In the genomic region with DNA sequence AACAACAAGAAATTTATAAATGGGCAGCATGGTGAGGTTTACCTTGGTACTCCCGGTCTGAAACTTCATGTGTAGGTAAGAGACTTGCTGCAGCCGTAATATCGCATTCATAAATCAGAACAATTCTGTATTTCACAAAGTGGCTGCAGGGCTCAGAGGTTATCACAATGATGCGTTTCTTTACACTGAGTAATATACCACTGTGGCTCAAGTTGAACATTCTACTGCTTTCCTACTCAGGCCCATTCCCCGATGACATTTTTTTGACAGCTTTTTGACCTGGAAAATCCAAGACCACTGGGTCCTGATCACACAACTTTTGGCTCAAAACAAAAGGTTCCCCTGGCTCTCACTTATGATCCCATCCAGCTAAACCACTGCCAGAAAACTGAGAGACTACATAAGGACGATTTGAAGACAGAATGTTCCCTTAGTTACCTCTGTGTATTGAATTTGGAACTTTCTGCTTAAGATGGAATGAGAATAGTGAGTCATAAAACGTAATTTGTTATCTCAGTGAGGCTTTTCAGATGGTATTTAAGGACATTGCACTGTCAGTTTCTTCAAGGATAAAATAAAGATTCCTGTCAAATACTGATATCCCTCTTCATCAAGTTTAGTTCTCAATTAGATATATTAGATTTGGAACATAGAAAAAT, we compare ENCODE assay signal across 1 cellular context.
TF ChIP-seq lines count a peak whose summit lies in the region.

No MANE protein-coding gene starts in this region.

TF ChIP-seq in liver, 16 proteins besides CTCF, POLR2A, EP300 and RAD21:
- TF ChIP-seq RXRA (IDR thresholded peaks at IDR 0.05) (no peak), NR2F2 (IDR thresholded peaks at IDR 0.05) (peak; percentile 37), YY1 (IDR thresholded peaks at IDR 0.05) (no peak)
- TF ChIP-seq, protein P1, sequence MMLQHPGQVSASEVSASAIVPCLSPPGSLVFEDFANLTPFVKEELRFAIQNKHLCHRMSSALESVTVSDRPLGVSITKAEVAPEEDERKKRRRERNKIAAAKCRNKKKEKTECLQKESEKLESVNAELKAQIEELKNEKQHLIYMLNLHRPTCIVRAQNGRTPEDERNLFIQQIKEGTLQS (IDR thresholded peaks at IDR 0.05), result no peak
